7 cellular contexts compared by ENCODE assay signal in the genomic region with DNA sequence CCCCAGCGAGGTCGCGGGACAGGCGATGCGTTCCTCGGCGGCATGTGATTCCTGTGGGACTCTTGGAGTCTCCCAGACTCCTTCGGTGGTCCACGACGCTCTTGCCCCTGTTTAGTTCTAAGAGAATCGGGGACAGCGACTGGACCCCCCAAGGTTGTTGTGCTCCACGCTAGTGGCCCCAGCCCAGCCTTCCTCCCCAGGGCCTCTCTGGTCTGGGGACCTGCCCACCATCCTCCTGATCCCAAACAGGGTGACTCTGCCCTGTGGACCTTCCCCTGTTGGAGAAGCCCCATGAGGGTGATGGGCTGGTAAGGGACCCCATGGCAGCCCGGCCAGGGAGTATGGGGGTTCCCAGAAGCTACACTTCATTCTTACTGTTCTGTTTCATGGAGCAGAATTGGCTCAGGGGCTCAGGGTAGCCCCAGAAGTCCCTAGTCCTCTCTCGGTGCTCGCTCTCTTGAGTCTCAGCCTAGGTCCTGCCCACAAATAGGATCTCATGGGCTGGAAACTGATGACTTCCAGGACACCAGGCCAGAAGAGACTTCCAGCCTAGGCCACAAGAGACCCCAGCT. TPM values are rescaled to one million over a fixed set of nuclear protein-coding genes. Genes with fewer than 3 reads are reported as not detected.
A peak's percentile ranks its signal among the peaks of the same experiment; 100 is the strongest.
DNase-seq lines count a peak whose midpoint lies in the region; ATAC-seq lines count a peak whose summit lies in the region.

No MANE protein-coding gene starts in this region.

- H3K9me3 Mint-ChIP-seq in activated naive CD4-positive, alpha-beta T cell treated with anti-CD3 and anti-CD28 coated beads, Interleukin-2, amount 50 U/mL, for 72 hours, result peaks cover 0 to 21% of the 10 kb centered on the region in 2 donors
- peaks cover 6% of the 10 kb centered on the region in 2 donors for H3K9me3 Mint-ChIP-seq in stimulated activated naive B cell treated with anti-CD40 and anti-IgM and Interleukin-4, amounts not matched to agents 10 μg/mL and 1 μg/mL and 100 μg/mL, for 72 hours

- H3K27ac ChIP-seq in HUES48 (ENCODE audit: low read depth, low read length), result no peak overlapping the region

- peak overlapping the region; percentile 87 for H3K4me3 ChIP-seq in HUES48 (ENCODE audit: low read depth, low read length)
- peak overlapping the region; percentile 83; the same call in 1 of the 2 replicates for H3K4me3 ChIP-seq in iPS-18c (ENCODE audit: insufficient read depth, low read depth, low read length)

- DNase-seq in activated naive CD4-positive, alpha-beta T cell treated with anti-CD3 and anti-CD28 coated beads, Interleukin-2, amount 50 U/mL, for 72 hours (ENCODE audit: low spot score in 2 of 2), result peak in 1 of 2 donors; percentile 62
- DNase-seq in stimulated activated naive B cell treated with anti-CD40 and anti-IgM and Interleukin-4, amounts not matched to agents 10 μg/mL and 1 μg/mL and 100 μg/mL, for 72 hours, result no peak
- no peak for DNase-seq in NCI-H2227 (lab: John Stamatoyannopoulos, UW; ENCODE audit: unreplicated experiment)
- DNase-seq in AG08396 (ENCODE audit: low spot score), result no peak
- DNase-seq in DMS153 (lab: John Stamatoyannopoulos, UW), result no peak

- peak overlapping the region; percentile 89 to 92 for H3K4me3 Mint-ChIP-seq in stimulated activated naive B cell treated with anti-CD40 and anti-IgM and Interleukin-4, amounts not matched to agents 10 μg/mL and 1 μg/mL and 100 μg/mL, for 72 hours

- peak overlapping the region; percentile 87 to 89 for H3K27ac Mint-ChIP-seq in activated naive CD4-positive, alpha-beta T cell treated with anti-CD3 and anti-CD28 coated beads, Interleukin-2, amount 50 U/mL, for 72 hours
- H3K27ac Mint-ChIP-seq in stimulated activated naive B cell treated with anti-CD40 and anti-IgM and Interleukin-4, amounts not matched to agents 10 μg/mL and 1 μg/mL and 100 μg/mL, for 72 hours, result peak overlapping the region; percentile 70

- no peaks in the 10 kb centered on the region for H3K27me3 Mint-ChIP-seq in stimulated activated naive B cell treated with anti-CD40 and anti-IgM and Interleukin-4, amounts not matched to agents 10 μg/mL and 1 μg/mL and 100 μg/mL, for 72 hours

- H3K9ac ChIP-seq in HUES48 (ENCODE audit: low read depth, low read length), result no peak overlapping the region

- H3K4me1 Mint-ChIP-seq in stimulated activated naive B cell treated with anti-CD40 and anti-IgM and Interleukin-4, amounts not matched to agents 10 μg/mL and 1 μg/mL and 100 μg/mL, for 72 hours, result peaks cover 50 to 72% of the 10 kb centered on the region in 2 donors

- no peaks in the 10 kb centered on the region for H3K36me3 ChIP-seq in HUES48 (ENCODE audit: control insufficient read depth, insufficient read depth, low read length)

- no peak for ATAC-seq in activated naive CD4-positive, alpha-beta T cell treated with anti-CD3 and anti-CD28 coated beads, Interleukin-2, amount 50 U/mL, for 72 hours
- no peak for ATAC-seq in stimulated activated naive B cell treated with anti-CD40 and anti-IgM and Interleukin-4, amounts not matched to agents 10 μg/mL and 1 μg/mL and 100 μg/mL, for 72 hours (replicated peaks)

- H3K9me3 ChIP-seq in HUES48 (ENCODE audit: control insufficient read depth, insufficient read depth, low read length) (no peaks in the 10 kb centered on the region), iPS-18c (ENCODE audit: control insufficient read depth, insufficient read depth, low read length) (peaks cover 2% of the 10 kb centered on the region)

- peaks cover 7% of the 10 kb centered on the region for H3K4me1 ChIP-seq in HUES48 (ENCODE audit: control insufficient read depth, insufficient read depth, low read length)

- peaks cover 18 to 34% of the 10 kb centered on the region in 2 donors for H3K36me3 Mint-ChIP-seq in activated naive CD4-positive, alpha-beta T cell treated with anti-CD3 and anti-CD28 coated beads, Interleukin-2, amount 50 U/mL, for 72 hours
- H3K36me3 Mint-ChIP-seq in stimulated activated naive B cell treated with anti-CD40 and anti-IgM and Interleukin-4, amounts not matched to agents 10 μg/mL and 1 μg/mL and 100 μg/mL, for 72 hours, result peaks cover 2 to 10% of the 10 kb centered on the region in 2 donors

- H3K27me3 ChIP-seq in HUES48 (ENCODE audit: control insufficient read depth, insufficient read depth, low read length), result peaks cover 5% of the 10 kb centered on the region; the same call in 1 of the 2 replicates

RNA-seq across cellular contexts. Expression of a gene that starts 0.9 kb away (rescaled TPM):
- 10 to 100 TPM; 58.1 to 82.6 TPM for total RNA-seq in activated naive CD4-positive, alpha-beta T cell treated with anti-CD3 and anti-CD28 coated beads, Interleukin-2, amount 50 U/mL, for 72 hours

RNA-seq across cellular contexts. Expression of a gene that starts 37.2 kb away (rescaled TPM):
- total RNA-seq in activated naive CD4-positive, alpha-beta T cell treated with anti-CD3 and anti-CD28 coated beads, Interleukin-2, amount 50 U/mL, for 72 hours, result 10 to 100 TPM; 81.0 to 84.8 TPM

RNA-seq across cellular contexts. Expression of a gene that starts 38.4 kb away (rescaled TPM):
- 10 to 100 TPM; 70.7 to 81.9 TPM for total RNA-seq in activated naive CD4-positive, alpha-beta T cell treated with anti-CD3 and anti-CD28 coated beads, Interleukin-2, amount 50 U/mL, for 72 hours
